ENCODE assay signal across 8 cellular contexts in the genomic region with DNA sequence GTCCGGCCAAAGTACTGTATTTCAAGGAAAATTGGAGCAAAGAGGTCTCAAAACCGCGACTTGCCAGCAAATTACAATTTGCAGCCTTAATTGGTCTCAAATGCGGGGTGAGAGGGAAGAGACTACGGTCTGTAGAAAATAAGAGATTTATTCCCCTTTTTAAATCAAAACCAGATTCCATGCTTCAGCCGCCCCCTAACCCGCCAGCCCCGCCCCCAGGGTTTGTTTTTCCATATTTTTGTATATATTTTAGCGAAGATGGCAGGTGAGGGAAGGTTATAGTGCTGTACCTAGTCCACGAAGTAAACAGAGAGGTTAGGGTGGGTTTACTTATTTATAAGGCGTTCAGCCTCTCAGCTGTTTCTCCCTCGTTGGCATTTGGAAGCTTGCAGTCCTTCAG. TPM values are rescaled to one million over a fixed set of nuclear protein-coding genes. Genes with fewer than 3 reads are reported as not detected.
A peak's percentile ranks its signal among the peaks of the same experiment; 100 is the strongest.
DNase-seq lines count a peak whose midpoint lies in the region; ATAC-seq, FAIRE-seq and TF ChIP-seq lines count a peak whose summit lies in the region.

No MANE protein-coding gene starts in this region.

- CTCF ChIA-PET in GM12878 (lab: Yijun Ruan, JAX), result interaction anchor here (4.1 kb wide), 1 partner anchor 73 kb away, joined by 22 read pairs; no protein-coding TSS in a partner anchor

- peak overlapping the region; percentile 88 for H3K4me3 ChIP-seq in GM12878
- no peak overlapping the region for H3K4me3 ChIP-seq in lung
- H3K4me3 ChIP-seq in uterus, result peak overlapping the region; percentile 81 to 86

- H3K27ac ChIP-seq in GM12878 (ENCODE audit: control insufficient read depth, insufficient read depth) (peak overlapping the region; percentile 89), lung (ENCODE audit: low read depth in 1 of 2, low read length in 1 of 2) (peak overlapping the region; percentile 90 to 95), uterus (peak overlapping the region; percentile 86 to 91)

- no peaks in the 10 kb centered on the region; the same call in 1 of the 2 replicates for H4K20me1 ChIP-seq in GM12878 (ENCODE audit: control insufficient read depth, insufficient read depth)

- H3K4me2 ChIP-seq in GM12878 (ENCODE audit: control insufficient read depth, insufficient read depth), result peak overlapping the region; percentile 90

- H3K9me3 ChIP-seq in GM12878 (replicated peaks; ENCODE audit: control insufficient read depth, insufficient read depth, low read length) (no peaks in the 10 kb centered on the region; the same call in 2 of the 3 replicates), lung (ENCODE audit: control insufficient read depth in 2 of 2, insufficient read depth in 1 of 2, low read length in 1 of 2) (no peaks in the 10 kb centered on the region), uterus (no peaks in the 10 kb centered on the region)

- TF ChIP-seq POLR2A in GM12878 (IDR thresholded peaks at IDR 0.05; ENCODE audit: low read depth, low read length) (no peak), uterus (IDR thresholded peaks at IDR 0.05) (no peak)

- H3K4me1 ChIP-seq in GM12878 (ENCODE audit: control insufficient read depth, insufficient read depth, low read length) (peaks cover 17% of the 10 kb centered on the region; the same call in 1 of the 2 replicates), lung (ENCODE audit: control insufficient read depth in 2 of 2, insufficient read depth in 2 of 2, low read length in 2 of 2) (peaks cover 0 to 11% of the 10 kb centered on the region in 2 donors), uterus (peaks cover 0 to 4% of the 10 kb centered on the region in 2 donors)

- ATAC-seq in Right ventricle myocardium inferior (no peak), left cardiac atrium (no peak), GM12878 (no peak), lung (ENCODE audit: insufficient read depth, low FRiP score) (no peak), HG03342 (IDR thresholded peaks at IDR 0.05; ENCODE audit: unreplicated experiment) (no peak)

- TF ChIP-seq RAD21 in GM12878 (IDR thresholded peaks at IDR 0.05; ENCODE audit: insufficient read depth, low read depth, low read length), result no peak

- RAD21 ChIA-PET in GM12878 (lab: Charles Lee; ENCODE audit: unreplicated experiment), result interaction anchor here (1.0 to 1.7 kb wide), 5 partner anchors 34 to 76 kb away, joined by 3 to 9 read pairs (median 6); no protein-coding TSS in a partner anchor

- H3K9ac ChIP-seq in GM12878 (ENCODE audit: control insufficient read depth, insufficient read depth, low read length), result peak overlapping the region; percentile 89

- H3K79me2 ChIP-seq in GM12878 (ENCODE audit: control insufficient read depth, insufficient read depth, low read length), result peaks cover 61% of the 10 kb centered on the region

- intact Hi-C loops in Right ventricle myocardium inferior (cut with DNase I) (loop anchor here (10.0 kb wide), 1 partner anchor 831 kb away; a partner anchor contains a TSS), left cardiac atrium (cut with DNase I) (no loop called here), GM12878 (cut with micrococcal nuclease; ENCODE audit: unreplicated experiment) (no loop called here), uterus (cut with DNase I; ENCODE audit: low total_unique reads) (no loop called here)

- in situ Hi-C loops in GM12878 (cut with MboI), result loop anchor here (5.0 kb wide), 1 partner anchor 137 kb away; no protein-coding TSS in a partner anchor

- POLR2A ChIA-PET in GM12878 (lab: Charles Lee), result interaction anchor here (0.6 to 1.9 kb wide), 8 partner anchors 9 to 994 kb away, joined by 3 to 8 read pairs (median 4); no protein-coding TSS in a partner anchor

- no peak for TF ChIP-seq EP300 in GM12878 (IDR thresholded peaks at IDR 0.05; ENCODE audit: borderline replicate concordance in 1 of 2, control insufficient read depth in 1 of 2, low read depth in 2 of 2, low read length in 2 of 2)

- H3K36me3 ChIP-seq in GM12878 (ENCODE audit: control insufficient read depth in 2 of 2, insufficient read depth in 2 of 2, low read length in 1 of 2), result no peaks in the 10 kb centered on the region; a peak in 1 of 4 replicates
- no peaks in the 10 kb centered on the region for H3K36me3 ChIP-seq in lung (ENCODE audit: control insufficient read depth in 2 of 2, insufficient read depth in 2 of 2, low read length in 2 of 2)
- no peaks in the 10 kb centered on the region for H3K36me3 ChIP-seq in uterus

- H3K27me3 ChIP-seq in GM12878 (replicated peaks in 1 of 2; ENCODE audit: control insufficient read depth in 2 of 2, insufficient read depth in 2 of 2, low read length in 1 of 2) (no peaks in the 10 kb centered on the region), lung (ENCODE audit: control insufficient read depth, insufficient read depth) (no peaks in the 10 kb centered on the region), uterus (no peaks in the 10 kb centered on the region)

- no TSS peak for BruUV-seq in GM12878 (replicated peaks; lab: Mats Ljungman, UMichigan)

- no peak for FAIRE-seq in GM12878 (lab: Jason Lieb, UNC)

- no peak for TF ChIP-seq CTCF in GM12878 (IDR thresholded peaks at IDR 0.05 in 2 of 3, conservative IDR thresholded peaks at IDR 0.05 in 1 of 3; ENCODE audit: control insufficient read depth in 2 of 3, extremely low read depth in 1 of 3, insufficient read depth in 1 of 3, low read depth in 3 of 3, low read length in 3 of 3)
- no peak for TF ChIP-seq CTCF in lung (IDR thresholded peaks at IDR 0.05; ENCODE audit: control extremely low read depth, extremely low read depth)
- no peak for TF ChIP-seq CTCF in uterus (IDR thresholded peaks at IDR 0.05)

- no peak overlapping the region for H2AFZ ChIP-seq in GM12878 (ENCODE audit: control insufficient read depth, low read depth, low read length)

- SMC1A ChIA-PET in GM12878 (lab: Charles Lee; ENCODE audit: uncharacterized antibody, unreplicated experiment), result interaction anchor here (0.9 to 5.0 kb wide), 7 partner anchors 9 to 176 kb away, joined by 3 to 26 read pairs (median 7); no protein-coding TSS in a partner anchor

- DNase-seq in Right ventricle myocardium inferior (ENCODE audit: missing footprints), result peak; percentile 64
- DNase-seq in left cardiac atrium, result no peak
- no peak for DNase-seq in GM12878 (ENCODE audit: low read depth, low spot score)
- no peak for DNase-seq in lung (ENCODE audit: low spot score)
- no peak for DNase-seq in uterus
- no peak for DNase-seq in NCI-H2029 treated with DMSO at 0.1 percent for 48 hours (lab: John Stamatoyannopoulos, UW)
- no peak for DNase-seq in dermis blood vessel endothelial cell

- 2% methylated on average over 12 of the region's 12 CpGs for WGBS in GM12878 (ENCODE audit: insufficient coverage, insufficient replicate concordance, low lambda C conversion rate, missing lambda C conversion rate)
- WGBS in lung, 2 donors, result 9 to 12% methylated on average over 12 of the region's 12 CpGs

TF ChIP-seq in GM12878, 131 proteins besides CTCF, POLR2A, EP300 and RAD21 (continues in another document):
- TF ChIP-seq POLR2AphosphoS2 (IDR thresholded peaks at IDR 0.05; ENCODE audit: low read depth, low read length) (no peak), CHD1 (IDR thresholded peaks at IDR 0.05; ENCODE audit: low read depth, low read length) (0 out of 2 replicates have a peak, but pooled peaks have one; percentile 29), SMAD5 (IDR thresholded peaks at IDR 0.05; ENCODE audit: low read depth) (no peak)
- TF ChIP-seq, protein P1, sequence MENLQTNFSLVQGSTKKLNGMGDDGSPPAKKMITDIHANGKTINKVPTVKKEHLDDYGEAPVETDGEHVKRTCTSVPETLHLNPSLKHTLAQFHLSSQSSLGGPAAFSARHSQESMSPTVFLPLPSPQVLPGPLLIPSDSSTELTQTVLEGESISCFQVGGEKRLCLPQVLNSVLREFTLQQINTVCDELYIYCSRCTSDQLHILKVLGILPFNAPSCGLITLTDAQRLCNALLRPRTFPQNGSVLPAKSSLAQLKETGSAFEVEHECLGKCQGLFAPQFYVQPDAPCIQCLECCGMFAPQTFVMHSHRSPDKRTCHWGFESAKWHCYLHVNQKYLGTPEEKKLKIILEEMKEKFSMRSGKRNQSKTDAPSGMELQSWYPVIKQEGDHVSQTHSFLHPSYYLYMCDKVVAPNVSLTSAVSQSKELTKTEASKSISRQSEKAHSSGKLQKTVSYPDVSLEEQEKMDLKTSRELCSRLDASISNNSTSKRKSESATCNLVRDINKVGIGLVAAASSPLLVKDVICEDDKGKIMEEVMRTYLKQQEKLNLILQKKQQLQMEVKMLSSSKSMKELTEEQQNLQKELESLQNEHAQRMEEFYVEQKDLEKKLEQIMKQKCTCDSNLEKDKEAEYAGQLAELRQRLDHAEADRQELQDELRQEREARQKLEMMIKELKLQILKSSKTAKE (IDR thresholded peaks at IDR 0.05; ENCODE audit: low read depth, poor library complexity, severe bottlenecking), result no peak

RNA-seq across cellular contexts. Expression of a gene that starts 1.0 kb away (rescaled TPM):
- total RNA-seq in Right ventricle myocardium inferior (98.4 TPM), left cardiac atrium (100 to 1,000 TPM in 1 of 2 donors, 10 to 100 TPM in 1; 77.4 to 115 TPM), GM12878 (2014; rRNA removed) (208 and 234 TPM in 2 replicates), GM12878 (2014; rRNA removed; fragmentation: Illumina TruSeq; extraction: Trizol) (317 and 320 TPM in 2 replicates), GM12878 (2021) (387 and 392 TPM in 2 replicates), lung (100 to 1,000 TPM; 126 to 196 TPM), uterus (100 to 1,000 TPM in 3 of 4 donors, 10 to 100 TPM in 1; 51.7 to 251 (median 214) TPM), dermis blood vessel endothelial cell (108 and 132 TPM in 2 replicates)
- 820 and 827 TPM in 2 replicates for total RNA-seq in GM12878 (2013; cell fraction: nucleolus; rRNA removed)
- 128 TPM for polyA plus RNA-seq in GM12878 (2011; ENCODE audit: low read depth)
- polyA plus RNA-seq in GM12878 (2011; rRNA removed) (208 and 240 TPM in 2 replicates), GM12878 (2014; fragmentation: Illumina TruSeq; extraction: Trizol) (254 and 331 TPM in 2 replicates), GM12878 (2014; fragmentation: Nextera tagmentation; extraction: Ambion mirVana) (100 to 1,000 TPM; 100 to 130 TPM), GM12878 (2014; rRNA removed) (138 and 146 TPM in 2 replicates), GM12878 (2016; fragmentation: Nextera tagmentation; extraction: Ambion mirVana) (100 to 1,000 TPM; 184 to 200 TPM), lung (10 to 100 TPM; 30.0 to 34.6 TPM)
- polyA plus RNA-seq in GM12878 (2011; cell fraction: cytosol; rRNA removed), result 186 and 193 TPM in 2 replicates
- 252 and 269 TPM in 2 replicates for polyA plus RNA-seq in GM12878 (2011; cell fraction: nucleus; rRNA removed)
- 176 and 191 TPM in 2 replicates for polyA plus RNA-seq in GM12878 (2012)
- polyA minus RNA-seq in GM12878 (2011; rRNA and poly(A)+ RNA removed), result 444 and 518 TPM in 2 replicates
- polyA minus RNA-seq in GM12878 (2011; cell fraction: cytosol; rRNA and poly(A)+ RNA removed), result 90.7 and 105 TPM in 2 replicates
- polyA minus RNA-seq in GM12878 (2011; cell fraction: nucleus; rRNA and poly(A)+ RNA removed), result 447 and 727 TPM in 2 replicates
